Comparison of ENCODE assay signal across 8 cellular contexts in the genomic region with DNA sequence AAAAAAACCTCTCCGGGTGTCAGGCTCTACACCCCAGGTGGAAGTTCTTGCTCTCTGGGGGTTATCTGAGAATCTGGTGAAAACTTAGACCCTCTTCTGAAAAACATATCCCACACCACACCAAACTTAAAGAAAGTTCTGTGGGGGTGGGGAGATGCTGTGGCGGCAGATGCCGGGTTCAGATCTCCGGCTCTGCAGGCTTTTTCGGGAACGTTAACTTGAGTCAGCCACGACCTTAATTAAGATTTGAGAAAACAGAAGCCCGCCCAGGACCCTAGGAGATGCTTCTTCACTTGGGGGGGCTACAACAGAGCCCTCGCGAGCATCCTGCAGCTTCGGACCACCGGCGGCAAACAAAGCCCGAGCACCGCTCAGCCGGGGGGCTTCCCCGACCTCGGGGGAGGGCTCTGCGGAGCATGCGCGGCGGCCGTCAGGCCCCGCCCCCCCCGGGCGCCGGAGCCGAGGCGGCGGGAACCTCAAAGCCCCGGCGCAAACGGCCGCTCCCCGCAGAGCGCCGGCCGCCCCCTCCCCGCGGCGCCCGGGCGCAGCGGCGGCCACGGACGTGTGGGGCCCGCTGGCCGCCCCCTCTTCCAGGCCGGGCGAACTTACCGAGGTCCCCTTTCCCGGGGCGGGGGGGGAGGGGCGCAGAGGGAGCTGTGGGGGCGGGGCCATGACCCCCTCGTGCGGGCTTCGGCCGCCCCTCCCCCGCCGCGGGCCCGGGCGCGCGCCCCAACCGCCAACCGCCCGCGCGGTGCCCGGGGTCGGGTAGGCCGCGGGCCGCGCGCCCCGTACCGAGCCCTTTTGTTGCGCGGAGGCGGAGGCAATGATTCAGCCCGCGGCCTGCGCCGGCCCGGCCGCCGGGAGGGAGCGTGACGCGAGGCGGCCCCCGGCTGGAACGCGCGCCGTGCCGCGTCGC.
A peak's percentile ranks its signal among the peaks of the same experiment; 100 is the strongest.
DNase-seq lines count a peak whose midpoint lies in the region; ATAC-seq and TF ChIP-seq lines count a peak whose summit lies in the region.

No MANE protein-coding gene starts in this region.

- no peaks in the 10 kb centered on the region for H3K9me3 Mint-ChIP-seq in T-helper 2 cell treated with Interferon-gamma antibody and Interleukin-4, amounts not matched to agents 5 μg/mL and 100 μg/mL, for 36 hours

- H3K4me3 ChIP-seq in astrocyte of the spinal cord (ENCODE audit: low read depth, low read length) = peak overlapping the region; percentile 91
- peak overlapping the region; percentile 89 for H3K4me3 ChIP-seq in iPS-15b (ENCODE audit: low read depth, low read length)
- peak overlapping the region; percentile 69 to 94 (median 77) for H3K4me3 ChIP-seq in skin epidermis

- H3K36me3 ChIP-seq in iPS-15b (ENCODE audit: control insufficient read depth, insufficient read depth, low read length) = peaks cover 24% of the 10 kb centered on the region

- in situ Hi-C loops in astrocyte of the spinal cord (cut with HindIII; ENCODE audit: low sequenced_read_pairs) = no loop called here

- peak overlapping the region; percentile 69 for H3K27ac Mint-ChIP-seq in T-helper 2 cell treated with Interferon-gamma antibody and Interleukin-4, amounts not matched to agents 5 μg/mL and 100 μg/mL, for 36 hours

- peaks cover 40% of the 10 kb centered on the region for H3K4me1 Mint-ChIP-seq in T-helper 2 cell treated with Interferon-gamma antibody and Interleukin-4, amounts not matched to agents 5 μg/mL and 100 μg/mL, for 36 hours (ENCODE audit: low read depth)

- H3K36me3 Mint-ChIP-seq in T-helper 2 cell treated with Interferon-gamma antibody and Interleukin-4, amounts not matched to agents 5 μg/mL and 100 μg/mL, for 36 hours (ENCODE audit: low read depth) = peaks cover 27% of the 10 kb centered on the region

- no peaks in the 10 kb centered on the region for H3K9me3 ChIP-seq in iPS-15b (ENCODE audit: control insufficient read depth, insufficient read depth, low read length)

- peak overlapping the region; percentile 71 for H3K9ac ChIP-seq in iPS-15b (ENCODE audit: low read depth, low read length)

- H3K27me3 Mint-ChIP-seq in T-helper 2 cell treated with Interferon-gamma antibody and Interleukin-4, amounts not matched to agents 5 μg/mL and 100 μg/mL, for 36 hours (ENCODE audit: low read depth) = no peaks in the 10 kb centered on the region

- peaks cover 4% of the 10 kb centered on the region for H3K27me3 ChIP-seq in iPS-15b (ENCODE audit: control insufficient read depth, insufficient read depth, low read length)

- H3K4me1 ChIP-seq in iPS-15b (ENCODE audit: control insufficient read depth, insufficient read depth, low read length) = peaks cover 54% of the 10 kb centered on the region

- H3K4me3 Mint-ChIP-seq in T-helper 2 cell treated with Interferon-gamma antibody and Interleukin-4, amounts not matched to agents 5 μg/mL and 100 μg/mL, for 36 hours = peak overlapping the region; percentile 79

- no peak for TF ChIP-seq CTCF in astrocyte of the spinal cord (IDR thresholded peaks at IDR 0.05; ENCODE audit: low read depth, low read length)

- H3K27ac ChIP-seq in skin epidermis = peak overlapping the region; percentile 84 to 98 (median 91)

- ATAC-seq in GM19025 (IDR thresholded peaks at IDR 0.05; ENCODE audit: low read depth, unreplicated experiment) = peak; percentile 36

- peak; percentile 96 for DNase-seq in AG08396 (ENCODE audit: low spot score)
- DNase-seq in HK-2 (ENCODE audit: unreplicated experiment) = peak; percentile 49
- DNase-seq in T-helper 2 cell treated with Interferon-gamma antibody and Interleukin-4, amounts not matched to agents 5 μg/mL and 100 μg/mL, for 36 hours (ENCODE audit: low spot score) = peak; percentile 65
- peak; percentile 41 for DNase-seq in astrocyte of the spinal cord (ENCODE audit: low read depth, low spot score)
- no peak for DNase-seq in Ammon's horn (ENCODE audit: low spot score)
